8 cellular contexts compared by ENCODE assay signal in genomic region chr16:1964046-1964505, GRCh38. TPM values are rescaled to one million over a fixed set of nuclear protein-coding genes. Genes with fewer than 3 reads are reported as not detected.
DNase-seq lines count a peak whose midpoint lies in the region; ATAC-seq and TF ChIP-seq lines count a peak whose summit lies in the region.

No MANE protein-coding gene starts in this region.

- no peak overlapping the region for H2AFZ ChIP-seq in neuron (ENCODE audit: low read depth, low read length)

- H3K36me3 ChIP-seq in WERI-Rb-1 (peaks cover 43% of the 10 kb centered on the region), neuron (ENCODE audit: insufficient read depth, low read length) (peaks cover 29% of the 10 kb centered on the region)

- peaks cover 31% of the 10 kb centered on the region for H3K4me1 ChIP-seq in neuron (ENCODE audit: insufficient read depth, low read length)

- DNase-seq in GM13977 (ENCODE audit: low spot score) (no peak), WERI-Rb-1 (no peak), epithelial cell of proximal tubule (ENCODE audit: low read depth) (no peak), NCI-H510A treated with DMSO at 0.1 percent for 48 hours (lab: John Stamatoyannopoulos, UW) (no peak), NOMO-1 (lab: John Stamatoyannopoulos, UW; ENCODE audit: unreplicated experiment in 2 of 2) (no peak), H4 (ENCODE audit: low spot score) (no peak)

- H3K9me3 ChIP-seq in WERI-Rb-1 (ENCODE audit: severe bottlenecking) = no peaks in the 10 kb centered on the region
- H3K9me3 ChIP-seq in neuron (ENCODE audit: low read length) = no peaks in the 10 kb centered on the region

- TF ChIP-seq CTCF in GM13977 (IDR thresholded peaks at IDR 0.05; ENCODE audit: extremely low read depth, insufficient read depth, missing control alignments) (peak; percentile 23), WERI-Rb-1 (IDR thresholded peaks at IDR 0.05; ENCODE audit: low read depth, low read length) (peak; percentile 35; the same call in 1 of the 2 replicates), epithelial cell of proximal tubule (conservative IDR thresholded peaks at IDR 0.05; ENCODE audit: low read depth, low read length) (peak; percentile 9)

- peak overlapping the region; percentile 92 for H3K27ac ChIP-seq in WERI-Rb-1

- in situ Hi-C loops in GM13977 (cut with MboI; ENCODE audit: low pct_unique_long_range_greater_than_20kb, low sequenced_read_pairs, unreplicated experiment) = no loop called here

- ATAC-seq in HG02870 (IDR thresholded peaks at IDR 0.05; ENCODE audit: unreplicated experiment) = peak; percentile 1

- no peaks in the 10 kb centered on the region for H3K27me3 ChIP-seq in WERI-Rb-1 (ENCODE audit: insufficient read depth, low read depth, severe bottlenecking)
- no peaks in the 10 kb centered on the region for H3K27me3 ChIP-seq in neuron (ENCODE audit: insufficient read depth, low read length)

- H3K4me3 ChIP-seq in WERI-Rb-1 (ENCODE audit: low read depth, low read length) = peak overlapping the region; percentile 82
- peak overlapping the region; percentile 93 for H3K4me3 ChIP-seq in epithelial cell of proximal tubule (ENCODE audit: low read depth, low read length)
- H3K4me3 ChIP-seq in neuron (ENCODE audit: low read length) = peak overlapping the region; percentile 95

RNA-seq across cellular contexts. Expression of gene RPS2, which starts 0.6 kb away (rescaled TPM):
- total RNA-seq in epithelial cell of proximal tubule = 2,813 and 2,878 TPM in 2 replicates
- 2,920 and 3,088 TPM in 2 replicates for total RNA-seq in H4 (2014; rRNA removed; shearing (Covaris generic))

RNA-seq across cellular contexts. Expression of gene RNF151, which starts 2.6 kb away (rescaled TPM):
- not detected in 2 replicates for total RNA-seq in epithelial cell of proximal tubule
- not detected in 2 replicates for total RNA-seq in H4 (2014; rRNA removed; shearing (Covaris generic))

RNA-seq across cellular contexts. Expression of gene NDUFB10, which starts 4.7 kb away (rescaled TPM):
- 236 and 407 TPM in 2 replicates for total RNA-seq in epithelial cell of proximal tubule
- 360 and 447 TPM in 2 replicates for total RNA-seq in H4 (2014; rRNA removed; shearing (Covaris generic))

RNA-seq across cellular contexts. Expression of gene TBL3, which starts 7.8 kb away (rescaled TPM):
- 108 and 127 TPM in 2 replicates for total RNA-seq in epithelial cell of proximal tubule
- 50.8 and 55.9 TPM in 2 replicates for total RNA-seq in H4 (2014; rRNA removed; shearing (Covaris generic))

RNA-seq across cellular contexts. Expression of gene RPL3L, which starts 9.6 kb away (rescaled TPM):
- total RNA-seq in epithelial cell of proximal tubule = not detected in 2 replicates
- total RNA-seq in H4 (2014; rRNA removed; shearing (Covaris generic)) = not detected in 2 replicates
